In the genomic region with DNA sequence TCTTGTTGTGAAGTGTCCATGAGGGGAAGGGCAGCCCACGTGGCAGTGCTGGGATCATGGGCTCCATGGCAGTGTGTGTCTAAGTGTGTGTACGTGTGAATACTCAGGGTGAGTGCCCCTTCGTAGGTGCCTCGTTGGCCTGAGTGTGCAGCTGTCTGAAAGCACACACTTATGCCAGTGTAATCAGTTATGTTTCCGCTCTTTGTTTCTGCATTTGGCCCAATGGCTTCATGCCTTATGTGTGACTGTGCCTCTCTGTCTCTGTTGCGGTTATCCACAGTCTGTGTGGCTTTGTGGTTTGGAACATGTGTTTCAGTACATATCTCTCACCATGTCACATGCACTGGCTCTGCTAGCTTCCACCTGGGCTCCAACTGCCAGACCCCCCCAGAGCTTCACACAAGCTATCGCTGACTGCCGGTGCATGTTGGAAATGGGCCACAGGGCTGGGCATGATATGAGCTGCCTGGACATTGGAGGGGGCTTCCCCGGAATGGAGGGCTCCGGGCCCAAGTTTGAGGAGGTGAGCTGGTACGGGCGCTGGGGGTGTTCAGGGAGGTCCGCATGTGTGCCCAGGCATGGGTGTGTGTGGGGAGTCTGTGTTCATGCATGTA, we compare ENCODE assay signal across 8 cellular contexts.
DNase-seq lines count a peak whose midpoint lies in the region; ATAC-seq, FAIRE-seq and TF ChIP-seq lines count a peak whose summit lies in the region.

No MANE protein-coding gene starts in this region.

- in situ Hi-C loops in GM12878 (cut with MboI), result no loop called here

- H3K36me3 ChIP-seq in GM12878 (ENCODE audit: control insufficient read depth in 2 of 2, insufficient read depth in 2 of 2, low read length in 1 of 2), result no peaks in the 10 kb centered on the region

- H3K9ac ChIP-seq in GM12878 (ENCODE audit: control insufficient read depth, insufficient read depth, low read length), result no peak overlapping the region

- H3K79me2 ChIP-seq in GM12878 (ENCODE audit: control insufficient read depth, insufficient read depth, low read length), result no peaks in the 10 kb centered on the region

- BruUV-seq in GM12878 (replicated peaks; lab: Mats Ljungman, UMichigan), result no TSS peak

- H3K4me3 ChIP-seq in AG09309 (ENCODE audit: control insufficient read depth, low read depth, low read length) (no peak overlapping the region), GM12878 (no peak overlapping the region)

- TF ChIP-seq POLR2A in GM12878 (IDR thresholded peaks at IDR 0.05; ENCODE audit: low read depth, low read length), result no peak; the same call in 1 of the 2 replicates

- peak; percentile 43 for DNase-seq in AG09309 (ENCODE audit: low read depth)
- peak; percentile 83 for DNase-seq in GM12878 (ENCODE audit: low read depth, low spot score)
- no peak for DNase-seq in GM10266 (ENCODE audit: extremely low spot score)
- DNase-seq in D721Med (ENCODE audit: insufficient read length, low spot score), result no peak
- DNase-seq in NCI-H187 treated with DMSO at 0.1 percent for 48 hours (lab: John Stamatoyannopoulos, UW), result no peak
- DNase-seq in NCI-H345 treated with DMSO at 0.1 percent for 48 hours (lab: John Stamatoyannopoulos, UW; ENCODE audit: unreplicated experiment), result no peak

- TF ChIP-seq EP300 in GM12878 (IDR thresholded peaks at IDR 0.05; ENCODE audit: borderline replicate concordance in 1 of 2, control insufficient read depth in 1 of 2, low read depth in 2 of 2, low read length in 2 of 2), result peak; percentile 79 to 91

- TF ChIP-seq CTCF in AG09309 (IDR thresholded peaks at IDR 0.05; ENCODE audit: control insufficient read depth, insufficient read depth, low read depth, low read length, missing control alignments), result no peak
- TF ChIP-seq CTCF in GM12878 (IDR thresholded peaks at IDR 0.05 in 2 of 3, conservative IDR thresholded peaks at IDR 0.05 in 1 of 3; ENCODE audit: control insufficient read depth in 2 of 3, extremely low read depth in 1 of 3, insufficient read depth in 1 of 3, low read depth in 3 of 3, low read length in 3 of 3), result no peak
- no peak for TF ChIP-seq CTCF in GM10266 (IDR thresholded peaks at IDR 0.05; ENCODE audit: control insufficient read depth, insufficient read depth, low read depth, missing control alignments)
- no peak for TF ChIP-seq CTCF in D721Med (IDR thresholded peaks at IDR 0.05; ENCODE audit: insufficient read depth, missing control alignments)

- H3K4me1 ChIP-seq in GM12878 (ENCODE audit: control insufficient read depth, insufficient read depth, low read length), result peaks cover 23% of the 10 kb centered on the region

- 0 out of 2 replicates have a peak overlapping the region, but pooled peaks have one; percentile 51 for H3K27ac ChIP-seq in GM12878 (ENCODE audit: control insufficient read depth, insufficient read depth)

- FAIRE-seq in GM12878 (lab: Jason Lieb, UNC) (peak; percentile 66), D721Med (lab: Jason Lieb, UNC) (no peak)

- ATAC-seq in GM18907 (IDR thresholded peaks at IDR 0.05; ENCODE audit: unreplicated experiment) (peak; percentile 66), HG03565 (IDR thresholded peaks at IDR 0.05; ENCODE audit: unreplicated experiment) (peak; percentile 37), GM12878 (peak; percentile 56)

- no peaks in the 10 kb centered on the region for H4K20me1 ChIP-seq in GM12878 (ENCODE audit: control insufficient read depth, insufficient read depth)

- H3K9me3 ChIP-seq in GM12878 (replicated peaks; ENCODE audit: control insufficient read depth, insufficient read depth, low read length), result no peaks in the 10 kb centered on the region

- SMC1A ChIA-PET in GM12878 (lab: Charles Lee; ENCODE audit: uncharacterized antibody, unreplicated experiment), result interaction anchor here (0.6 to 9.0 kb wide), 18 partner anchors 10 to 429 kb away, joined by 3 to 230 read pairs (median 8); partner anchors contain the start of genes SNRNP40 and ZCCHC17

- CTCF ChIA-PET in GM12878 (lab: Yijun Ruan, JAX), result interaction anchor here (0.8 to 6.6 kb wide), 14 partner anchors 12 to 111 kb away, joined by 3 to 73 read pairs (median 6); no protein-coding TSS in a partner anchor

- H2AFZ ChIP-seq in GM12878 (ENCODE audit: control insufficient read depth, low read depth, low read length), result no peak overlapping the region; the same call in 1 of the 2 replicates

- intact Hi-C loops in GM12878 (cut with micrococcal nuclease; ENCODE audit: unreplicated experiment), result loop anchor here (5.0 kb wide), 1 partner anchor 44 kb away; no protein-coding TSS in a partner anchor

- RAD21 ChIA-PET in GM12878 (lab: Charles Lee; ENCODE audit: unreplicated experiment), result interaction anchor here (0.6 to 7.5 kb wide), 17 partner anchors 12 to 752 kb away, joined by 3 to 122 read pairs (median 5); no protein-coding TSS in a partner anchor

- no peak overlapping the region for H3K4me2 ChIP-seq in GM12878 (ENCODE audit: control insufficient read depth, insufficient read depth)

- WGBS in GM12878 (ENCODE audit: insufficient coverage, insufficient replicate concordance, low lambda C conversion rate, missing lambda C conversion rate), result 17% methylated on average over 13 of the region's 13 CpGs

- POLR2A ChIA-PET in GM12878 (lab: Charles Lee), result interaction anchor here (0.6 to 8.3 kb wide), 10 partner anchors 12 to 85 kb away, joined by 3 to 260 read pairs (median 4); no protein-coding TSS in a partner anchor

- no peaks in the 10 kb centered on the region for H3K27me3 ChIP-seq in GM12878 (replicated peaks in 1 of 2; ENCODE audit: control insufficient read depth in 2 of 2, insufficient read depth in 2 of 2, low read length in 1 of 2)

- no peak for TF ChIP-seq RAD21 in GM12878 (IDR thresholded peaks at IDR 0.05; ENCODE audit: insufficient read depth, low read depth, low read length)

TF ChIP-seq in GM12878, 131 proteins besides CTCF, POLR2A, EP300 and RAD21 (continues in another document):
- TF ChIP-seq YY1 (IDR thresholded peaks at IDR 0.05; ENCODE audit: low read depth, low read length) (0 out of 2 replicates have a peak, but pooled peaks have one; percentile 6), DPF2 (IDR thresholded peaks at IDR 0.05) (peak; percentile 77; the same call in 1 of the 2 replicates), GATAD2B (conservative IDR thresholded peaks at IDR 0.05; ENCODE audit: low read depth) (peak; percentile 97), BHLHE40 (IDR thresholded peaks at IDR 0.05; ENCODE audit: borderline replicate concordance in 1 of 2, low read depth in 2 of 2, low read length in 1 of 2) (peak; percentile 91 to 95), HDGF (IDR thresholded peaks at IDR 0.05) (peak; percentile 83), TCF3 (IDR thresholded peaks at IDR 0.05; ENCODE audit: borderline replicate concordance, insufficient read depth, low read depth, low read length) (0 out of 2 replicates have a peak, but pooled peaks have one; percentile 21), HDAC2 (IDR thresholded peaks at IDR 0.05) (no peak), SKIL (IDR thresholded peaks at IDR 0.05; ENCODE audit: low read depth, poor library complexity, severe bottlenecking) (peak; percentile 94)
- TF ChIP-seq, protein P1, sequence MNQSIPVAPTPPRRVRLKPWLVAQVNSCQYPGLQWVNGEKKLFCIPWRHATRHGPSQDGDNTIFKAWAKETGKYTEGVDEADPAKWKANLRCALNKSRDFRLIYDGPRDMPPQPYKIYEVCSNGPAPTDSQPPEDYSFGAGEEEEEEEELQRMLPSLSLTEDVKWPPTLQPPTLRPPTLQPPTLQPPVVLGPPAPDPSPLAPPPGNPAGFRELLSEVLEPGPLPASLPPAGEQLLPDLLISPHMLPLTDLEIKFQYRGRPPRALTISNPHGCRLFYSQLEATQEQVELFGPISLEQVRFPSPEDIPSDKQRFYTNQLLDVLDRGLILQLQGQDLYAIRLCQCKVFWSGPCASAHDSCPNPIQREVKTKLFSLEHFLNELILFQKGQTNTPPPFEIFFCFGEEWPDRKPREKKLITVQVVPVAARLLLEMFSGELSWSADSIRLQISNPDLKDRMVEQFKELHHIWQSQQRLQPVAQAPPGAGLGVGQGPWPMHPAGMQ (IDR thresholded peaks at IDR 0.05; ENCODE audit: borderline replicate concordance), result peak; percentile 94

Comparison
In these comparisons a context has a peak if more than half of its experiments do, and no peak if none do; other contexts are left out.
1. DNase-seq: peak in AG09309 (single experiment) and GM12878 (single experiment); none in GM10266 (single experiment), D721Med (single experiment), NCI-H187 treated with DMSO at 0.1 percent for 48 hours (single experiment) and NCI-H345 treated with DMSO at 0.1 percent for 48 hours (single experiment).
2. Peak in every context shown above with its lines, with median percentiles within 50 percentile points of each other: ATAC-seq.